ENCODE assay signal across 18 cellular contexts in genomic region chr1:233491953-233492627, GRCh38.
DNase-seq lines count a peak whose midpoint lies in the region; ATAC-seq and TF ChIP-seq lines count a peak whose summit lies in the region.
"Had no signal": no experiment of that assay in that cellular context is flagged by ENCODE, and none has a peak within 500 bp of the region (broad histone marks: within the 10 kb centered on the region; RNA-seq: fewer than 3 reads in every experiment).

No MANE protein-coding gene starts in this region.

- H3K4me2 ChIP-seq in GM23338 (no peak overlapping the region; the same call in 1 of the 2 replicates), mesenchymal stem cell (ENCODE audit: low read length, poor library complexity, severe bottlenecking) (no peak overlapping the region)

- no peak overlapping the region for H2BK5ac ChIP-seq in mesenchymal stem cell (ENCODE audit: low read depth, low read length, poor library complexity, severe bottlenecking)

- H3K23ac ChIP-seq in mesenchymal stem cell (ENCODE audit: low read length in 2 of 2) = no peak overlapping the region

- peak overlapping the region; percentile 11; the same call in 1 of the 2 replicates for H2AFZ ChIP-seq in GM23338
- no peak overlapping the region for H2AFZ ChIP-seq in mesenchymal stem cell (ENCODE audit: low read depth, low read length)

- no peaks in the 10 kb centered on the region for H3K79me2 ChIP-seq in GM23338 (replicated peaks; ENCODE audit: insufficient read depth)

- peaks cover 19% of the 10 kb centered on the region for H3K9me3 Mint-ChIP-seq in GM23338
- H3K9me3 Mint-ChIP-seq in MCF 10A (ENCODE audit: unreplicated experiment) = peaks cover 9% of the 10 kb centered on the region
- H3K9me3 Mint-ChIP-seq: CD8-positive, alpha-beta memory T cell had no signal

- H3K4me3 Mint-ChIP-seq in GM23338 (no peak overlapping the region), MCF 10A (ENCODE audit: unreplicated experiment) (no peak overlapping the region)
- H3K4me3 Mint-ChIP-seq: CD8-positive, alpha-beta memory T cell; T-helper 17 cell had no signal

- 0 out of 4 replicates have a peak, but pooled peaks of 1 of the 2 experiments have one; percentile 14 for TF ChIP-seq CTCF in GM23338 (conservative IDR thresholded peaks at IDR 0.05; ENCODE audit: low read depth in 2 of 2)
- no peak for TF ChIP-seq CTCF in MCF 10A (IDR thresholded peaks at IDR 0.05; ENCODE audit: unreplicated experiment)

- no peaks in the 10 kb centered on the region for H3K9me3 ChIP-seq in mesenchymal stem cell (ENCODE audit: control insufficient read depth, low read length)
- H3K9me3 ChIP-seq: HAP-1 had no signal

- CTCF ChIA-PET in MCF 10A (lab: Yijun Ruan, JAX) = interaction anchor here (0.6 to 1.3 kb wide), 4 partner anchors 26 to 817 kb away, joined by 3 to 7 read pairs (median 3); no protein-coding TSS in a partner anchor

- H3K36me3 ChIP-seq in GM23338 (ENCODE audit: insufficient read depth) = peaks cover 5% of the 10 kb centered on the region; the same call in 1 of the 2 replicates
- no peaks in the 10 kb centered on the region for H3K36me3 ChIP-seq in mesenchymal stem cell (ENCODE audit: control insufficient read depth in 1 of 2, insufficient read depth in 2 of 2, low read depth in 1 of 2, low read length in 2 of 2)
- H3K36me3 ChIP-seq: HAP-1 had no signal

- no peaks in the 10 kb centered on the region for H4K20me1 ChIP-seq in GM23338 (replicated peaks; ENCODE audit: insufficient read depth)

- H3K27me3 ChIP-seq in GM23338 (ENCODE audit: insufficient read depth) (no peaks in the 10 kb centered on the region), mesenchymal stem cell (ENCODE audit: control insufficient read depth in 1 of 2, insufficient read depth in 1 of 2, low read length in 2 of 2) (no peaks in the 10 kb centered on the region)

- H3K27ac ChIP-seq in GM23338 (ENCODE audit: low read depth) (no peak overlapping the region), mesenchymal stem cell (ENCODE audit: low read length, poor library complexity, severe bottlenecking) (no peak overlapping the region)

- H3K36me3 Mint-ChIP-seq in GM23338 (ENCODE audit: low read depth) = peaks cover 23% of the 10 kb centered on the region
- H3K36me3 Mint-ChIP-seq in MCF 10A (ENCODE audit: insufficient read depth, unreplicated experiment) = no peaks in the 10 kb centered on the region
- H3K36me3 Mint-ChIP-seq: CD8-positive, alpha-beta memory T cell had no signal

- H3K79me1 ChIP-seq in mesenchymal stem cell (replicated peaks; ENCODE audit: low read length, poor library complexity, severe bottlenecking) = no peaks in the 10 kb centered on the region

- no peak overlapping the region for H3K4ac ChIP-seq in mesenchymal stem cell (ENCODE audit: low read depth in 1 of 2, low read length in 2 of 2)

- 71% methylated on average over 6 of the region's 7 CpGs for WGBS in mesenchymal stem cell

- no peak overlapping the region for H3K18ac ChIP-seq in mesenchymal stem cell (ENCODE audit: low read depth in 1 of 2, low read length in 2 of 2)

- H3K4me1 Mint-ChIP-seq in GM23338 (peaks cover 16% of the 10 kb centered on the region), MCF 10A (ENCODE audit: insufficient read depth, unreplicated experiment) (peaks cover 5% of the 10 kb centered on the region)
- H3K4me1 Mint-ChIP-seq: CD8-positive, alpha-beta memory T cell; T-helper 17 cell had no signal

- no peak overlapping the region for H4K91ac ChIP-seq in mesenchymal stem cell (ENCODE audit: low read length)

- POLR2A ChIA-PET in MCF 10A (lab: Yijun Ruan, JAX) = no interaction called here

- BruUV-seq in MCF 10A (replicated peaks; lab: Mats Ljungman, UMichigan) = no TSS peak

- H3K27ac Mint-ChIP-seq in GM23338 = 0 out of 2 replicates have a peak overlapping the region, but pooled peaks have one; percentile 22
- no peak overlapping the region for H3K27ac Mint-ChIP-seq in MCF 10A (ENCODE audit: low read depth, unreplicated experiment)
- H3K27ac Mint-ChIP-seq: CD8-positive, alpha-beta memory T cell; T-helper 17 cell had no signal

- no peak overlapping the region for H3K4me3 ChIP-seq in GM23338
- H3K4me3 ChIP-seq in mesenchymal stem cell (ENCODE audit: insufficient read depth in 1 of 2, low read depth in 1 of 2, low read length in 2 of 2) = no peak overlapping the region
- H3K4me3 ChIP-seq: HAP-1 had no signal

- no peak overlapping the region for H2BK120ac ChIP-seq in mesenchymal stem cell (ENCODE audit: low read depth, low read length)

- H4K8ac ChIP-seq in mesenchymal stem cell (ENCODE audit: low read length) = no peak overlapping the region

- no peak overlapping the region for H3K14ac ChIP-seq in mesenchymal stem cell (ENCODE audit: low read length in 2 of 2)

- H3K27me3 Mint-ChIP-seq in GM23338 (ENCODE audit: insufficient read depth, low read depth, poor library complexity) = no peaks in the 10 kb centered on the region
- H3K27me3 Mint-ChIP-seq in MCF 10A (ENCODE audit: insufficient read depth, unreplicated experiment) = peaks cover 23% of the 10 kb centered on the region

- no peak overlapping the region for H2BK15ac ChIP-seq in mesenchymal stem cell (ENCODE audit: low read depth, poor library complexity, severe bottlenecking)

- intact Hi-C loops in MCF 10A (cut with micrococcal nuclease) = no loop called here

- peak; percentile 39 for DNase-seq in GM23338 (ENCODE audit: low spot score)
- peak; percentile 21 for DNase-seq in NCI-H2171 (lab: John Stamatoyannopoulos, UW)
- peak; percentile 3 for DNase-seq in astrocyte of the hippocampus (ENCODE audit: low read depth, low spot score)
- peak; percentile 6 for DNase-seq in kidney tubule cell (ENCODE audit: low spot score)
- DNase-seq in mesenchymal stem cell = no peak
- no peak for DNase-seq in MCF 10A (ENCODE audit: unreplicated experiment)
- DNase-seq: C1 segment of cervical spinal cord; CD8-positive, alpha-beta memory T cell; DMS79; KBM-7; NCI-H1417 treated with DMSO at 0.1 percent for 48 hours; NCI-H2029; NCI-H510A treated with DMSO at 0.1 percent for 48 hours; T-helper 17 cell had no signal

- no peak overlapping the region for H2BK12ac ChIP-seq in mesenchymal stem cell (ENCODE audit: low read length in 2 of 2)

- no peak overlapping the region for H2AK5ac ChIP-seq in mesenchymal stem cell (ENCODE audit: low read length, severe bottlenecking)

- H3K9ac ChIP-seq in mesenchymal stem cell (ENCODE audit: low read length) = no peak overlapping the region

- H3F3A ChIP-seq in GM23338 (replicated peaks; ENCODE audit: low read depth) = no peaks in the 10 kb centered on the region

- no peaks in the 10 kb centered on the region for H3K9me2 ChIP-seq in GM23338 (ENCODE audit: insufficient read depth)

- peak; percentile 64 for ATAC-seq in GM23338
- no peak for ATAC-seq in HG03439 (IDR thresholded peaks at IDR 0.05; ENCODE audit: unreplicated experiment)
- ATAC-seq: Panc1, Right ventricle myocardium inferior, T-helper 17 cell had no signal

- H3K4me1 ChIP-seq in GM23338 (ENCODE audit: insufficient read depth) (peaks cover 18% of the 10 kb centered on the region), mesenchymal stem cell (ENCODE audit: control insufficient read depth, insufficient read depth, low read depth, low read length) (no peaks in the 10 kb centered on the region)
- H3K4me1 ChIP-seq: HAP-1 had no signal

Comparison
In these comparisons a context has a peak if more than half of its experiments do, and no peak if none do; other contexts are left out.
1. DNase-seq: peak in GM23338 (single experiment), NCI-H2171 (single experiment), astrocyte of the hippocampus (single experiment) and kidney tubule cell (single experiment); none in mesenchymal stem cell (single experiment) and MCF 10A (single experiment).